ENCODE assay signal across 7 cellular contexts in the genomic region with DNA sequence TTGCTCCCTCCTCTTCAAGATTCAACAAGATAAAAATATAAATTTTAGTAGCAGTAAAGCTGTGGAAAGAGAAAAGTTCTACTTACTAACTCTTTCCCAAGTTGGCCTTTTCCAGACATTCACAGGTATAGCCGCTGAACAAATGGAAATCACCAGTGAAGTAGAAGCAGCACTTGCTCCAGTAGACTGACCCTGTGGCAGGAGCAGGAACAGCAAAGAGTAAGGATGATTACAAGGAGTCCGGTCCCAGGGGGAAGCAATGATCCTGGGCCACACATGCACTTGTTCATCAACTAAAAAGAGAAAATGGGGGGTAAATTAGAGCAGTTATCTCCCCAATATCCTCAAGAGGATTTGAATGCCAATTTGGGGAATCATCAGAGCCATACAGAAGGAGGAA.
"Had no signal": no experiment of that assay in that cellular context is flagged by ENCODE, and none has a peak within 500 bp of the region (broad histone marks: within the 10 kb centered on the region; RNA-seq: fewer than 3 reads in every experiment).

No MANE protein-coding gene starts in this region.

- H3K9ac ChIP-seq: GM23248 had no signal

- FAIRE-seq: HTR-8/SVneo, K562 had no signal

- DNase-seq: GM23248, H9, HCEC 1CT, IMR-90, KG1 had no signal

- H3K27ac ChIP-seq: GM23248 had no signal

- H3K4me3 ChIP-seq: GM23248, K562 had no signal

- H2AFZ ChIP-seq: GM23248 had no signal
